In the genomic region with DNA sequence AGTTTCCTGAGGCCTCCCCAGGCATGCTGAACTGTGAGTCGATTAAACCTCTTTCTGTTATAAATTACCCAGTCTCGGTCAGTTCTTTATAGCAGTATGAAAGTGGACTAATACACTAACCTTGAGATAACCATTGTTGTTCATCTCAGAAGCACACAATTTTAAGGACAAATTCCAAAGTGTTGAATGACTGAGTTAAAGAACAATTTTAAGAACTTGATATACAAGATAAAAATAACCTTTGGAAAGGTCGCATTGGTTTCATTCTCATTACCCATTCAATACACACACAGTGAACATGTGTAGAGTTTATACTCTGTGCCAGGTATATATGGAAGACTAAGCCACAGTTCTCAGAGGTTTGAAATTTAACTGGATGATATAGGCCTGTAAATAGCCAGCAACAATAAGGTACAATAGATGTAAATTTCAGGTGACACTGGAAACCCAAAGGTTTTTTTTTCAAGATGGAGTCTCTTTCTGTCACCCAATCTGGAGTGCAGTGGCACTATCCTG, we compare ENCODE assay signal across 2 cellular contexts.
TF ChIP-seq lines count a peak whose summit lies in the region.

No MANE protein-coding gene starts in this region.

TF ChIP-seq in IMR-90, 13 proteins besides CTCF, POLR2A, EP300 and RAD21:
- TF ChIP-seq BHLHE40 (IDR thresholded peaks at IDR 0.05; ENCODE audit: low read depth, low read length) (no peak), NFE2L2 (IDR thresholded peaks at IDR 0.05; ENCODE audit: low read depth, low read length) (no peak)

TF ChIP-seq in SK-N-SH, 30 proteins besides CTCF, POLR2A, EP300 and RAD21:
- TF ChIP-seq GATA2 (CRISPR knock-in tag; IDR thresholded peaks at IDR 0.05) (no peak), EZH2phosphoT487 (IDR thresholded peaks at IDR 0.05; ENCODE audit: borderline replicate concordance, low read depth) (no peak), RCOR1 (IDR thresholded peaks at IDR 0.05; ENCODE audit: low read length) (no peak), POLR2AphosphoS5 (IDR thresholded peaks at IDR 0.05; ENCODE audit: low read depth, low read length) (no peak), ZBTB33 (IDR thresholded peaks at IDR 0.05; ENCODE audit: borderline replicate concordance, low read depth) (no peak), RXRA (IDR thresholded peaks at IDR 0.05; ENCODE audit: borderline replicate concordance, low read depth) (no peak), FOSL2 (IDR thresholded peaks at IDR 0.05; ENCODE audit: borderline replicate concordance, low read depth) (no peak), MXI1 (IDR thresholded peaks at IDR 0.05; ENCODE audit: low read depth, low read length) (no peak), SMC3 (IDR thresholded peaks at IDR 0.05; ENCODE audit: low read depth, low read length) (no peak), SIN3A (IDR thresholded peaks at IDR 0.05; ENCODE audit: borderline replicate concordance, low read depth, low read length) (no peak), GABPA (IDR thresholded peaks at IDR 0.05; ENCODE audit: low read depth) (no peak), CHD2 (IDR thresholded peaks at IDR 0.05; ENCODE audit: low read length, partially characterized antibody) (no peak), TCF12 (IDR thresholded peaks at IDR 0.05) (no peak), MAX (IDR thresholded peaks at IDR 0.05; ENCODE audit: low read depth) (no peak)
- TF ChIP-seq, protein P1, sequence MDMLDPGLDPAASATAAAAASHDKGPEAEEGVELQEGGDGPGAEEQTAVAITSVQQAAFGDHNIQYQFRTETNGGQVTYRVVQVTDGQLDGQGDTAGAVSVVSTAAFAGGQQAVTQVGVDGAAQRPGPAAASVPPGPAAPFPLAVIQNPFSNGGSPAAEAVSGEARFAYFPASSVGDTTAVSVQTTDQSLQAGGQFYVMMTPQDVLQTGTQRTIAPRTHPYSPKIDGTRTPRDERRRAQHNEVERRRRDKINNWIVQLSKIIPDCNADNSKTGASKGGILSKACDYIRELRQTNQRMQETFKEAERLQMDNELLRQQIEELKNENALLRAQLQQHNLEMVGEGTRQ (IDR thresholded peaks at IDR 0.05; ENCODE audit: borderline replicate concordance, low read depth, low read length) = no peak
- TF ChIP-seq, protein P2, sequence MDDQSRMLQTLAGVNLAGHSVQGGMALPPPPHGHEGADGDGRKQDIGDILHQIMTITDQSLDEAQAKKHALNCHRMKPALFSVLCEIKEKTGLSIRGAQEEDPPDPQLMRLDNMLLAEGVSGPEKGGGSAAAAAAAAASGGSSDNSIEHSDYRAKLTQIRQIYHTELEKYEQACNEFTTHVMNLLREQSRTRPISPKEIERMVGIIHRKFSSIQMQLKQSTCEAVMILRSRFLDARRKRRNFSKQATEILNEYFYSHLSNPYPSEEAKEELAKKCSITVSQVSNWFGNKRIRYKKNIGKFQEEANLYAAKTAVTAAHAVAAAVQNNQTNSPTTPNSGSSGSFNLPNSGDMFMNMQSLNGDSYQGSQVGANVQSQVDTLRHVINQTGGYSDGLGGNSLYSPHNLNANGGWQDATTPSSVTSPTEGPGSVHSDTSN (IDR thresholded peaks at IDR 0.05) = no peak
